Comparison of ENCODE assay signal across 19 cellular contexts in genomic region chr14:91089958-91090535, GRCh38. TPM values are rescaled to one million over a fixed set of nuclear protein-coding genes. Genes with fewer than 3 reads are reported as not detected.
A peak's percentile ranks its signal among the peaks of the same experiment; 100 is the strongest.
DNase-seq lines count a peak whose midpoint lies in the region; ATAC-seq, FAIRE-seq and TF ChIP-seq lines count a peak whose summit lies in the region.
"Had no signal": no experiment of that assay in that cellular context is flagged by ENCODE, and none has a peak within 500 bp of the region (broad histone marks: within the 10 kb centered on the region; RNA-seq: fewer than 3 reads in every experiment).

No MANE protein-coding gene starts in this region.

- H3K27me3 ChIP-seq in GM12878 (replicated peaks in 1 of 2; ENCODE audit: control insufficient read depth in 2 of 2, insufficient read depth in 2 of 2, low read length in 1 of 2), result no peaks in the 10 kb centered on the region; a peak in 1 of 4 replicates
- H3K27me3 ChIP-seq in transverse colon, result no peaks in the 10 kb centered on the region

- POLR2A ChIA-PET in activated naive CD8-positive, alpha-beta T cell treated with anti-CD3 and anti-CD28 coated beads, Interleukin-2, amount 10 ng/mL, durations not matched to agents 7 days and 5 days (lab: Charles Lee), result interaction anchor here (1.1 kb wide), 1 partner anchor 9 kb away, joined by 3 read pairs; no protein-coding TSS in a partner anchor
- POLR2A ChIA-PET in GM12878 (lab: Charles Lee) (no interaction called here), OCI-LY7 (lab: Charles Lee) (no interaction called here)

- H3K79me2 ChIP-seq in GM12878 (ENCODE audit: control insufficient read depth, insufficient read depth, low read length), result no peaks in the 10 kb centered on the region
- H3K79me2 ChIP-seq in OCI-LY7 (ENCODE audit: insufficient read depth, low read depth, low read length), result no peaks in the 10 kb centered on the region

- H3K4me3 Mint-ChIP-seq in activated naive CD8-positive, alpha-beta T cell treated with anti-CD3 and anti-CD28 coated beads, Interleukin-2, amount 10 ng/mL, durations not matched to agents 7 days and 5 days, result no peak overlapping the region
- H3K4me3 Mint-ChIP-seq in activated naive CD8-positive, alpha-beta T cell treated with anti-CD3 and anti-CD28 coated beads for 36 hours, result no peak overlapping the region
- H3K4me3 Mint-ChIP-seq: CD14-positive monocyte had no signal

- H3K36me3 ChIP-seq in GM12878 (ENCODE audit: control insufficient read depth in 2 of 2, insufficient read depth in 2 of 2, low read length in 1 of 2) (no peaks in the 10 kb centered on the region), transverse colon (no peaks in the 10 kb centered on the region), OCI-LY7 (ENCODE audit: insufficient read depth, low read length) (no peaks in the 10 kb centered on the region)

- H3K27ac ChIP-seq in GM12878 (ENCODE audit: control insufficient read depth, insufficient read depth) (no peak overlapping the region), transverse colon (peak overlapping the region; percentile 71 to 86 (median 74)), coronary artery (no peak overlapping the region), OCI-LY7 (ENCODE audit: low read depth, low read length, poor library complexity, severe bottlenecking) (no peak overlapping the region)
- H3K27ac ChIP-seq: HL-60 had no signal

- TF ChIP-seq EP300 in GM12878 (IDR thresholded peaks at IDR 0.05; ENCODE audit: borderline replicate concordance in 1 of 2, control insufficient read depth in 1 of 2, low read depth in 2 of 2, low read length in 2 of 2), result no peak
- TF ChIP-seq EP300 in transverse colon (IDR thresholded peaks at IDR 0.05; ENCODE audit: low read depth), result no peak

- TF ChIP-seq RAD21 in GM12878 (IDR thresholded peaks at IDR 0.05; ENCODE audit: insufficient read depth, low read depth, low read length), result no peak

- DNase-seq in activated naive CD8-positive, alpha-beta T cell treated with anti-CD3 and anti-CD28 coated beads, Interleukin-2, amount 10 ng/mL, durations not matched to agents 7 days and 5 days, result no peak
- DNase-seq in activated naive CD8-positive, alpha-beta T cell treated with anti-CD3 and anti-CD28 coated beads for 36 hours, result no peak
- DNase-seq in NCI-H2029 treated with DMSO at 0.1 percent for 48 hours (lab: John Stamatoyannopoulos, UW), result peak; percentile 2
- DNase-seq in GM12878 (ENCODE audit: low read depth, low spot score), result no peak
- no peak for DNase-seq in transverse colon
- no peak for DNase-seq in coronary artery (ENCODE audit: low spot score)
- no peak for DNase-seq in OCI-LY7 (ENCODE audit: low spot score)
- DNase-seq: AML-193; EL; H7; NCI-H1436 treated with DMSO at 0.1 percent for 48 hours; NCI-H524; NK-92 treated with Interleukin-12 subunit alpha and Interleukin-12 subunit beta, amount 100 ng/mL, for 24 hours; RPMI8226; SIG-M5 had no signal

- H3K4me2 ChIP-seq in GM12878 (ENCODE audit: control insufficient read depth, insufficient read depth) (no peak overlapping the region), OCI-LY7 (ENCODE audit: low read length) (no peak overlapping the region)

- RAD21 ChIA-PET in GM12878 (lab: Charles Lee; ENCODE audit: unreplicated experiment), result interaction anchor here (1.2 kb wide), 1 partner anchor 23 kb away, joined by 3 read pairs; the partner anchor contains the start of gene DGLUCY

- SMC1A ChIA-PET in GM12878 (lab: Charles Lee; ENCODE audit: uncharacterized antibody, unreplicated experiment), result interaction anchor here (0.6 to 1.4 kb wide), 3 partner anchors 27 to 112 kb away, joined by 3 to 5 read pairs (median 3); no protein-coding TSS in a partner anchor

- no peaks in the 10 kb centered on the region for H3K27me3 Mint-ChIP-seq in activated naive CD8-positive, alpha-beta T cell treated with anti-CD3 and anti-CD28 coated beads, Interleukin-2, amount 10 ng/mL, durations not matched to agents 7 days and 5 days
- H3K27me3 Mint-ChIP-seq in activated naive CD8-positive, alpha-beta T cell treated with anti-CD3 and anti-CD28 coated beads for 36 hours, result no peaks in the 10 kb centered on the region

- H3K4me3 ChIP-seq in GM12878 (no peak overlapping the region), transverse colon (no peak overlapping the region), coronary artery (no peak overlapping the region), OCI-LY7 (ENCODE audit: low read depth, low read length, poor library complexity, severe bottlenecking) (no peak overlapping the region)

- peaks cover 8% of the 10 kb centered on the region for H3K36me3 Mint-ChIP-seq in activated naive CD8-positive, alpha-beta T cell treated with anti-CD3 and anti-CD28 coated beads, Interleukin-2, amount 10 ng/mL, durations not matched to agents 7 days and 5 days
- H3K36me3 Mint-ChIP-seq in activated naive CD8-positive, alpha-beta T cell treated with anti-CD3 and anti-CD28 coated beads for 36 hours, result no peaks in the 10 kb centered on the region
- H3K36me3 Mint-ChIP-seq: CD14-positive monocyte had no signal

- BruUV-seq in GM12878 (replicated peaks; lab: Mats Ljungman, UMichigan), result no TSS peak
- BruUV-seq in OCI-LY7 (replicated peaks; lab: Mats Ljungman, UMichigan), result no TSS peak

- H3K9me3 Mint-ChIP-seq in activated naive CD8-positive, alpha-beta T cell treated with anti-CD3 and anti-CD28 coated beads, Interleukin-2, amount 10 ng/mL, durations not matched to agents 7 days and 5 days, result peaks cover 2% of the 10 kb centered on the region
- no peaks in the 10 kb centered on the region for H3K9me3 Mint-ChIP-seq in activated naive CD8-positive, alpha-beta T cell treated with anti-CD3 and anti-CD28 coated beads for 36 hours
- H3K9me3 Mint-ChIP-seq: CD14-positive monocyte had no signal

- in situ Hi-C loops in GM12878 (cut with MboI), result no loop called here
- in situ Hi-C loops in transverse colon (cut with MboI; ENCODE audit: low pct_ligation_motif_present in 1 of 4, low pct_unique_long_range_greater_than_20kb in 1 of 4, low sequenced_read_pairs in 3 of 4), result no loop called here

- no peaks in the 10 kb centered on the region for H3K9me2 ChIP-seq in OCI-LY7 (ENCODE audit: insufficient read depth, low read length)

- H3K4me1 ChIP-seq in GM12878 (ENCODE audit: control insufficient read depth, insufficient read depth, low read length) (peaks cover 3% of the 10 kb centered on the region; the same call in 1 of the 2 replicates), transverse colon (peaks cover 12 to 47% (median 36%) of the 10 kb centered on the region in 4 donors), OCI-LY7 (ENCODE audit: insufficient read depth, low read length, poor library complexity, severe bottlenecking) (no peaks in the 10 kb centered on the region)

- FAIRE-seq in GM12878 (lab: Jason Lieb, UNC), result no peak
- FAIRE-seq: HTR-8/SVneo had no signal

- H2AFZ ChIP-seq in GM12878 (ENCODE audit: control insufficient read depth, low read depth, low read length) (no peak overlapping the region), OCI-LY7 (ENCODE audit: low read length) (no peak overlapping the region)

- TF ChIP-seq POLR2A in GM12878 (IDR thresholded peaks at IDR 0.05; ENCODE audit: low read depth, low read length) (no peak), transverse colon (IDR thresholded peaks at IDR 0.05) (no peak)

- 48% methylated on average over 7 of the region's 7 CpGs for WGBS in GM12878 (ENCODE audit: insufficient coverage, insufficient replicate concordance, low lambda C conversion rate, missing lambda C conversion rate)
- 82 to 89% methylated on average over 6 to 7 of the region's 7 CpGs for WGBS in transverse colon (ENCODE audit: low coverage in 1 of 2), 2 donors

- intact Hi-C loops in GM12878 (cut with micrococcal nuclease; ENCODE audit: unreplicated experiment), result no loop called here
- intact Hi-C loops in transverse colon (cut with DNase I; ENCODE audit: low total_unique reads), result no loop called here
- intact Hi-C loops in OCI-LY7 (cut with micrococcal nuclease; ENCODE audit: unreplicated experiment), result no loop called here

- H3K9ac ChIP-seq in GM12878 (ENCODE audit: control insufficient read depth, insufficient read depth, low read length), result no peak overlapping the region

- H4K20me1 ChIP-seq in GM12878 (ENCODE audit: control insufficient read depth, insufficient read depth) (no peaks in the 10 kb centered on the region), OCI-LY7 (ENCODE audit: insufficient read depth, low read length) (no peaks in the 10 kb centered on the region)

- TF ChIP-seq CTCF in GM12878 (IDR thresholded peaks at IDR 0.05 in 2 of 3, conservative IDR thresholded peaks at IDR 0.05 in 1 of 3; ENCODE audit: control insufficient read depth in 2 of 3, extremely low read depth in 1 of 3, insufficient read depth in 1 of 3, low read depth in 3 of 3, low read length in 3 of 3) (no peak), transverse colon (IDR thresholded peaks at IDR 0.05) (no peak), coronary artery (IDR thresholded peaks at IDR 0.05) (no peak), OCI-LY7 (conservative IDR thresholded peaks at IDR 0.05; ENCODE audit: low read length) (no peak)

- no peak for ATAC-seq in activated naive CD8-positive, alpha-beta T cell treated with anti-CD3 and anti-CD28 coated beads, Interleukin-2, amount 10 ng/mL, durations not matched to agents 7 days and 5 days (ENCODE audit: low read depth)
- peak; percentile 86 for ATAC-seq in GM12878
- ATAC-seq in HG02884 (IDR thresholded peaks at IDR 0.05; ENCODE audit: unreplicated experiment), result no peak

- H3K4me1 Mint-ChIP-seq in activated naive CD8-positive, alpha-beta T cell treated with anti-CD3 and anti-CD28 coated beads, Interleukin-2, amount 10 ng/mL, durations not matched to agents 7 days and 5 days, result peaks cover 18% of the 10 kb centered on the region
- H3K4me1 Mint-ChIP-seq in activated naive CD8-positive, alpha-beta T cell treated with anti-CD3 and anti-CD28 coated beads for 36 hours, result peaks cover 14% of the 10 kb centered on the region

- H3K9me3 ChIP-seq in GM12878 (replicated peaks; ENCODE audit: control insufficient read depth, insufficient read depth, low read length) (no peaks in the 10 kb centered on the region), transverse colon (no peaks in the 10 kb centered on the region), OCI-LY7 (ENCODE audit: low read length) (no peaks in the 10 kb centered on the region)

- peak overlapping the region; percentile 23 for H3K27ac Mint-ChIP-seq in activated naive CD8-positive, alpha-beta T cell treated with anti-CD3 and anti-CD28 coated beads, Interleukin-2, amount 10 ng/mL, durations not matched to agents 7 days and 5 days
- H3K27ac Mint-ChIP-seq in activated naive CD8-positive, alpha-beta T cell treated with anti-CD3 and anti-CD28 coated beads for 36 hours, result no peak overlapping the region

- CTCF ChIA-PET in GM12878 (lab: Yijun Ruan, JAX) (interaction anchor here (0.8 to 1.3 kb wide), 2 partner anchors 17 to 105 kb away, joined by 3 read pairs; no protein-coding TSS in a partner anchor), OCI-LY7 (lab: Charles Lee; ENCODE audit: unreplicated experiment) (no interaction called here)

RNA-seq across cellular contexts. Expression of gene DGLUCY, which starts 23.8 kb away (rescaled TPM):
- total RNA-seq in activated naive CD8-positive, alpha-beta T cell treated with anti-CD3 and anti-CD28 coated beads, Interleukin-2, amount 10 ng/mL, durations not matched to agents 7 days and 5 days, result 100 to 1,000 TPM; 135 to 136 TPM
- total RNA-seq in activated naive CD8-positive, alpha-beta T cell treated with anti-CD3 and anti-CD28 coated beads for 36 hours, result 10 to 100 TPM; 31.9 to 36.1 TPM
- 462 and 476 TPM in 2 replicates for total RNA-seq in GM12878 (2013; cell fraction: nucleolus; rRNA removed)
- 64.0 and 69.7 TPM in 2 replicates for total RNA-seq in GM12878 (2014; rRNA removed)
- 52.8 and 57.8 TPM in 2 replicates for total RNA-seq in GM12878 (2014; rRNA removed; fragmentation: Illumina TruSeq; extraction: Trizol)
- total RNA-seq in GM12878 (2021), result 50.5 and 56.8 TPM in 2 replicates
- polyA plus RNA-seq in GM12878 (2011; ENCODE audit: low read depth), result 37.4 TPM
- 42.9 and 53.5 TPM in 2 replicates for polyA plus RNA-seq in GM12878 (2011; rRNA removed)
- polyA plus RNA-seq in GM12878 (2011; cell fraction: cytosol; rRNA removed), result 52.2 and 69.1 TPM in 2 replicates
- polyA plus RNA-seq in GM12878 (2011; cell fraction: nucleus; rRNA removed), result 290 and 321 TPM in 2 replicates
- 39.8 and 51.8 TPM in 2 replicates for polyA plus RNA-seq in GM12878 (2012)
- polyA plus RNA-seq in GM12878 (2014; fragmentation: Illumina TruSeq; extraction: Trizol), result 69.9 and 70.3 TPM in 2 replicates
- polyA plus RNA-seq in GM12878 (2014; fragmentation: Nextera tagmentation; extraction: Ambion mirVana), result 10 to 100 TPM; 15.0 to 23.2 TPM
- polyA plus RNA-seq in GM12878 (2014; rRNA removed), result 57.4 and 64.6 TPM in 2 replicates
- 10 to 100 TPM; 47.3 to 47.4 TPM for polyA plus RNA-seq in GM12878 (2016; fragmentation: Nextera tagmentation; extraction: Ambion mirVana)
- polyA minus RNA-seq in GM12878 (2011; rRNA and poly(A)+ RNA removed), result 76.4 and 134 TPM in 2 replicates
- polyA minus RNA-seq in GM12878 (2011; cell fraction: cytosol; rRNA and poly(A)+ RNA removed), result 18.7 and 23.9 TPM in 2 replicates
- polyA minus RNA-seq in GM12878 (2011; cell fraction: nucleus; rRNA and poly(A)+ RNA removed), result 101 and 133 TPM in 2 replicates
- total RNA-seq in transverse colon, result 100 to 1,000 TPM in 2 of 4 donors, 10 to 100 TPM in 2; 62.1 to 229 (median 102) TPM
- 30.2 and 37.6 TPM in 2 replicates for total RNA-seq in OCI-LY7 (2014; rRNA removed; shearing (Covaris generic))
- 56.8 and 60.2 TPM in 2 replicates for total RNA-seq in OCI-LY7 (2022)

RNA-seq across cellular contexts. Expression of gene RPS6KA5, which starts 29.6 kb away (rescaled TPM):
- total RNA-seq in activated naive CD8-positive, alpha-beta T cell treated with anti-CD3 and anti-CD28 coated beads, Interleukin-2, amount 10 ng/mL, durations not matched to agents 7 days and 5 days, result 10 to 100 TPM; 45.3 to 48.1 TPM
- total RNA-seq in activated naive CD8-positive, alpha-beta T cell treated with anti-CD3 and anti-CD28 coated beads for 36 hours, result 10 to 100 TPM; 10.1 to 13.1 TPM
- 18.7 and 19.0 TPM in 2 replicates for total RNA-seq in GM12878 (2013; cell fraction: nucleolus; rRNA removed)
- 2.4 and 2.8 TPM in 2 replicates for total RNA-seq in GM12878 (2014; rRNA removed)
- 2.7 and 2.8 TPM in 2 replicates for total RNA-seq in GM12878 (2014; rRNA removed; fragmentation: Illumina TruSeq; extraction: Trizol)
- total RNA-seq in GM12878 (2021), result 4.6 and 4.8 TPM in 2 replicates
- polyA plus RNA-seq in GM12878 (2011; ENCODE audit: low read depth), result 0.50 TPM
- 7.0 and 9.6 TPM in 2 replicates for polyA plus RNA-seq in GM12878 (2011; rRNA removed)
- 2.6 and 2.9 TPM in 2 replicates for polyA plus RNA-seq in GM12878 (2011; cell fraction: cytosol; rRNA removed)
- polyA plus RNA-seq in GM12878 (2011; cell fraction: nucleus; rRNA removed), result 8.2 and 8.8 TPM in 2 replicates
- polyA plus RNA-seq in GM12878 (2012), result 1.0 and 1.3 TPM in 2 replicates
- 4.1 and 4.5 TPM in 2 replicates for polyA plus RNA-seq in GM12878 (2014; fragmentation: Illumina TruSeq; extraction: Trizol)
- 1 to 10 TPM; 1.4 to 1.5 TPM for polyA plus RNA-seq in GM12878 (2014; fragmentation: Nextera tagmentation; extraction: Ambion mirVana)
- 2.4 and 3.3 TPM in 2 replicates for polyA plus RNA-seq in GM12878 (2014; rRNA removed)
- polyA plus RNA-seq in GM12878 (2016; fragmentation: Nextera tagmentation; extraction: Ambion mirVana), result 1 to 10 TPM; 5.5 to 6.3 TPM
- polyA minus RNA-seq in GM12878 (2011; rRNA and poly(A)+ RNA removed), result 6.4 and 8.0 TPM in 2 replicates
- polyA minus RNA-seq in GM12878 (2011; cell fraction: cytosol; rRNA and poly(A)+ RNA removed), result 2.8 and 3.3 TPM in 2 replicates
- 7.6 and 11.9 TPM in 2 replicates for polyA minus RNA-seq in GM12878 (2011; cell fraction: nucleus; rRNA and poly(A)+ RNA removed)
- 10 to 100 TPM in 3 of 4 donors, 1 to 10 TPM in 1; 7.5 to 32.8 (median 28.0) TPM for total RNA-seq in transverse colon
- 9.0 and 9.6 TPM in 2 replicates for total RNA-seq in OCI-LY7 (2014; rRNA removed; shearing (Covaris generic))
- 12.7 and 14.3 TPM in 2 replicates for total RNA-seq in OCI-LY7 (2022)

Comparison
In these comparisons a context has a peak if more than half of its experiments do, and no peak if none do; other contexts are left out.
1. H3K27ac ChIP-seq: peak in transverse colon (4 of 4); none in GM12878 (single experiment), coronary artery (0 of 2) and OCI-LY7 (single experiment).